18 cellular contexts compared by ENCODE assay signal in genomic region chr14:54687750-54688119, GRCh38.
A peak's percentile ranks its signal among the peaks of the same experiment; 100 is the strongest.
DNase-seq lines count a peak whose midpoint lies in the region; ATAC-seq, FAIRE-seq and TF ChIP-seq lines count a peak whose summit lies in the region.
"Had no signal": no experiment of that assay in that cellular context is flagged by ENCODE, and none has a peak within 500 bp of the region (broad histone marks: within the 10 kb centered on the region; RNA-seq: fewer than 3 reads in every experiment).

No MANE protein-coding gene starts in this region.

- H3K4me2 ChIP-seq in astrocyte (ENCODE audit: low read length) (no peak overlapping the region), neural progenitor cell (no peak overlapping the region)

- WGBS in gastroesophageal sphincter (ENCODE audit: low coverage in 1 of 2), 2 donors: 71% methylated on average over 1 of the region's 2 CpGs; no CpG with 5 or more reads in 1 of the 2 donors
- 86% methylated on average over 2 of the region's 2 CpGs for WGBS in prostate gland
- 76 to 77% methylated on average over 2 of the region's 2 CpGs for WGBS in upper lobe of left lung, 2 donors

- peaks cover 42% of the 10 kb centered on the region for H3K4me1 ChIP-seq in astrocyte (ENCODE audit: insufficient read depth, low read length)
- H3K4me1 ChIP-seq in gastroesophageal sphincter: peaks cover 4 to 76% (median 40%) of the 10 kb centered on the region in 3 donors
- no peaks in the 10 kb centered on the region for H3K4me1 ChIP-seq in prostate gland (replicated peaks)
- H3K4me1 ChIP-seq in upper lobe of left lung: peaks cover 21 to 33% (median 24%) of the 10 kb centered on the region in 4 donors
- peaks cover 16% of the 10 kb centered on the region for H3K4me1 ChIP-seq in neural progenitor cell
- H3K4me1 ChIP-seq: parathyroid adenoma had no signal

- ATAC-seq in gastroesophageal sphincter (no peak), upper lobe of left lung (ENCODE audit: low FRiP score in 2 of 2) (no peak), HG03457 (IDR thresholded peaks at IDR 0.05; ENCODE audit: unreplicated experiment) (no peak)

- H3K79me2 ChIP-seq in astrocyte (ENCODE audit: insufficient read depth, low read length) (peaks cover 62% of the 10 kb centered on the region), neural progenitor cell (ENCODE audit: low read depth) (no peaks in the 10 kb centered on the region)

- H3K27me3 Mint-ChIP-seq in astrocyte (ENCODE audit: low read depth, unreplicated experiment) (no peaks in the 10 kb centered on the region), neural progenitor cell (ENCODE audit: insufficient read depth, low read depth) (peaks cover 2% of the 10 kb centered on the region)
- H3K27me3 Mint-ChIP-seq: naive B cell had no signal

- H3K9me3 ChIP-seq in astrocyte (ENCODE audit: insufficient read depth, low read depth, low read length) (no peaks in the 10 kb centered on the region), gastroesophageal sphincter (no peaks in the 10 kb centered on the region), prostate gland (no peaks in the 10 kb centered on the region), upper lobe of left lung (no peaks in the 10 kb centered on the region), neural progenitor cell (ENCODE audit: low read depth) (no peaks in the 10 kb centered on the region)

- H3F3A ChIP-seq in neural progenitor cell (ENCODE audit: low read depth): no peaks in the 10 kb centered on the region

- intact Hi-C loops in prostate gland (cut with DNase I): no loop called here

- H3K36me3 Mint-ChIP-seq in astrocyte (ENCODE audit: low read depth, unreplicated experiment) (peaks cover 9% of the 10 kb centered on the region), neural progenitor cell (no peaks in the 10 kb centered on the region)
- H3K36me3 Mint-ChIP-seq: naive B cell had no signal

- H4K20me1 ChIP-seq in astrocyte (ENCODE audit: insufficient read depth, low read length) (peaks cover 38% of the 10 kb centered on the region), neural progenitor cell (ENCODE audit: low read depth) (no peaks in the 10 kb centered on the region)

- H3K27ac ChIP-seq in astrocyte (ENCODE audit: low read depth, low read length) (no peak overlapping the region), gastroesophageal sphincter (peak overlapping the region in 3 of 4 donors; percentile 76 to 88 (median 83)), prostate gland (peak overlapping the region; percentile 47 to 75), upper lobe of left lung (peak overlapping the region; percentile 51 to 74 (median 62)), neural progenitor cell (no peak overlapping the region)

- TF ChIP-seq EP300 in gastroesophageal sphincter (IDR thresholded peaks at IDR 0.05): no peak
- no peak for TF ChIP-seq EP300 in upper lobe of left lung (IDR thresholded peaks at IDR 0.05)

- H3K9me3 Mint-ChIP-seq in astrocyte (ENCODE audit: unreplicated experiment) (peaks cover 1% of the 10 kb centered on the region), neural progenitor cell (no peaks in the 10 kb centered on the region)
- H3K9me3 Mint-ChIP-seq: endodermal cell, naive B cell had no signal

- H3K4me3 Mint-ChIP-seq in astrocyte (ENCODE audit: unreplicated experiment) (no peak overlapping the region), neural progenitor cell (no peak overlapping the region)
- H3K4me3 Mint-ChIP-seq: endodermal cell had no signal

- H3K36me3 ChIP-seq in astrocyte (ENCODE audit: insufficient read depth, low read length) (no peaks in the 10 kb centered on the region), gastroesophageal sphincter (no peaks in the 10 kb centered on the region), prostate gland (no peaks in the 10 kb centered on the region), upper lobe of left lung (no peaks in the 10 kb centered on the region), neural progenitor cell (no peaks in the 10 kb centered on the region)

- TF ChIP-seq CTCF in astrocyte (IDR thresholded peaks at IDR 0.05; ENCODE audit: insufficient read depth, low read depth, low read length) (no peak), gastroesophageal sphincter (IDR thresholded peaks at IDR 0.05) (no peak), prostate gland (IDR thresholded peaks at IDR 0.05) (no peak), upper lobe of left lung (IDR thresholded peaks at IDR 0.05) (no peak), neural progenitor cell (IDR thresholded peaks at IDR 0.05) (no peak)

- TF ChIP-seq POLR2A in gastroesophageal sphincter (IDR thresholded peaks at IDR 0.05): no peak
- TF ChIP-seq POLR2A in prostate gland (IDR thresholded peaks at IDR 0.05): no peak
- TF ChIP-seq POLR2A in upper lobe of left lung (IDR thresholded peaks at IDR 0.05): no peak

- no peaks in the 10 kb centered on the region for H3K27me3 ChIP-seq in astrocyte (ENCODE audit: insufficient read depth, low read length)
- H3K27me3 ChIP-seq in gastroesophageal sphincter: no peaks in the 10 kb centered on the region
- no peaks in the 10 kb centered on the region for H3K27me3 ChIP-seq in prostate gland (replicated peaks; ENCODE audit: insufficient read depth)
- H3K27me3 ChIP-seq in upper lobe of left lung: no peaks in the 10 kb centered on the region
- H3K27me3 ChIP-seq in neural progenitor cell: no peaks in the 10 kb centered on the region

- H3K27ac Mint-ChIP-seq in astrocyte (ENCODE audit: unreplicated experiment): peak overlapping the region; percentile 3
- H3K27ac Mint-ChIP-seq in neural progenitor cell: no peak overlapping the region
- H3K27ac Mint-ChIP-seq: endodermal cell had no signal

- no peak for DNase-seq in astrocyte (ENCODE audit: low read depth)
- no peak for DNase-seq in prostate gland (ENCODE audit: low spot score)
- DNase-seq in upper lobe of left lung: no peak
- no peak for DNase-seq in T-helper 1 cell
- DNase-seq in cerebellum (ENCODE audit: low spot score): no peak
- no peak for DNase-seq in neural progenitor cell (ENCODE audit: low spot score)
- DNase-seq: activated CD4-positive, alpha-beta T cell treated with anti-CD3 and anti-CD28 coated beads, Interleukin-2, amount 50 U/mL, for 1 hour; activated gamma-delta T cell treated with Interleukin-2 at 50 U/mL for 16 hours; DND-41; endodermal cell; naive B cell; NCI-H1105; NCI-H526; small intestine; stimulated activated CD4-positive, alpha-beta T cell treated with anti-CD3 and anti-CD28 coated beads, Interleukin-4, amount 100 ng/mL, for 24 hours had no signal

- H3K9ac ChIP-seq in astrocyte (ENCODE audit: low read length) (no peak overlapping the region), neural progenitor cell (no peak overlapping the region)
- H3K9ac ChIP-seq: parathyroid adenoma had no signal

- no peak for FAIRE-seq in astrocyte (lab: Jason Lieb, UNC)
- FAIRE-seq: small intestine had no signal

- H3K4me1 Mint-ChIP-seq in astrocyte (ENCODE audit: low read depth, unreplicated experiment) (peaks cover 62% of the 10 kb centered on the region), neural progenitor cell (peaks cover 22% of the 10 kb centered on the region)

- no peak overlapping the region for H3K4me3 ChIP-seq in astrocyte (ENCODE audit: insufficient read depth, low read depth, low read length)
- no peak overlapping the region for H3K4me3 ChIP-seq in gastroesophageal sphincter
- no peak overlapping the region for H3K4me3 ChIP-seq in prostate gland
- no peak overlapping the region for H3K4me3 ChIP-seq in upper lobe of left lung
- no peak overlapping the region for H3K4me3 ChIP-seq in neural progenitor cell

- H2AFZ ChIP-seq in astrocyte (ENCODE audit: low read depth, low read length): no peak overlapping the region
- no peak overlapping the region for H2AFZ ChIP-seq in neural progenitor cell (replicated peaks)
- H2AFZ ChIP-seq: parathyroid adenoma had no signal

Comparison
In these comparisons a context has a peak if more than half of its experiments do, and no peak if none do; other contexts are left out.
1. H3K27ac ChIP-seq: peak in gastroesophageal sphincter (3 of 4), prostate gland (2 of 2) and upper lobe of left lung (4 of 4); none in astrocyte (single experiment) and neural progenitor cell (single experiment).